16 cellular contexts compared by ENCODE assay signal in genomic region chr9:99472240-99472915, GRCh38.
"Had no signal": no experiment of that assay in that cellular context is flagged by ENCODE, and none has a peak within 500 bp of the region (broad histone marks: within the 10 kb centered on the region; RNA-seq: fewer than 3 reads in every experiment).

No MANE protein-coding gene starts in this region.

- H3K27ac Mint-ChIP-seq: activated CD4-positive, alpha-beta T cell treated with anti-CD3 and anti-CD28 coated beads, Interleukin-2, amount 10 ng/mL, durations not matched to agents 7 days and 5 days; activated naive CD4-positive, alpha-beta T cell treated with anti-CD3 and anti-CD28 coated beads, Interleukin-2, amount 10 ng/mL, durations not matched to agents 7 days and 5 days; activated T-helper 17 cell treated with anti-CD3 and anti-CD28 coated beads, Interleukin-2, amount 50 U/mL, for 72 hours; effector memory CD8-positive, alpha-beta T cell; nephron progenitor cell; T-cell had no signal

- H3K27ac ChIP-seq: hepatocyte, psoas muscle, WERI-Rb-1 had no signal

- DNase-seq: activated CD4-positive, alpha-beta T cell treated with anti-CD3 and anti-CD28 coated beads, Interleukin-2, amount 10 ng/mL, durations not matched to agents 7 days and 5 days; activated naive CD4-positive, alpha-beta T cell treated with anti-CD3 and anti-CD28 coated beads, Interleukin-2, amount 10 ng/mL, durations not matched to agents 7 days and 5 days; amniotic stem cell; cortex of kidney; effector memory CD8-positive, alpha-beta T cell; left ventricle myocardium superior; nephron progenitor cell; psoas muscle; stimulated activated CD4-positive, alpha-beta T cell treated with anti-CD3 and anti-CD28 coated beads, Interleukin-2, amount 100 ng/mL, for 48 hours; T-cell; WERI-Rb-1 had no signal

- H3K36me3 Mint-ChIP-seq: activated naive CD4-positive, alpha-beta T cell treated with anti-CD3 and anti-CD28 coated beads, Interleukin-2, amount 10 ng/mL, durations not matched to agents 7 days and 5 days; brain; T-cell had no signal

- ATAC-seq: activated T-helper 17 cell treated with anti-CD3 and anti-CD28 coated beads, Interleukin-2, amount 50 U/mL, for 72 hours; effector memory CD8-positive, alpha-beta T cell; left ventricle myocardium superior; psoas muscle; sciatic nerve; T-cell had no signal

- H3K9me3 Mint-ChIP-seq: activated CD4-positive, alpha-beta T cell treated with anti-CD3 and anti-CD28 coated beads, Interleukin-2, amount 10 ng/mL, durations not matched to agents 7 days and 5 days; activated naive CD4-positive, alpha-beta T cell treated with anti-CD3 and anti-CD28 coated beads, Interleukin-2, amount 10 ng/mL, durations not matched to agents 7 days and 5 days; activated T-helper 17 cell treated with anti-CD3 and anti-CD28 coated beads, Interleukin-2, amount 50 U/mL, for 72 hours; central memory CD8-positive, alpha-beta T cell; effector memory CD8-positive, alpha-beta T cell; T-cell had no signal

- H3K27me3 ChIP-seq: hepatocyte had no signal

- H3K4me3 Mint-ChIP-seq: activated CD4-positive, alpha-beta T cell treated with anti-CD3 and anti-CD28 coated beads, Interleukin-2, amount 10 ng/mL, durations not matched to agents 7 days and 5 days; activated naive CD4-positive, alpha-beta T cell treated with anti-CD3 and anti-CD28 coated beads, Interleukin-2, amount 10 ng/mL, durations not matched to agents 7 days and 5 days; activated T-helper 17 cell treated with anti-CD3 and anti-CD28 coated beads, Interleukin-2, amount 50 U/mL, for 72 hours; brain; central memory CD8-positive, alpha-beta T cell; effector memory CD8-positive, alpha-beta T cell; nephron progenitor cell; T-cell had no signal

- H3K4me1 Mint-ChIP-seq: activated CD4-positive, alpha-beta T cell treated with anti-CD3 and anti-CD28 coated beads, Interleukin-2, amount 10 ng/mL, durations not matched to agents 7 days and 5 days; activated naive CD4-positive, alpha-beta T cell treated with anti-CD3 and anti-CD28 coated beads, Interleukin-2, amount 10 ng/mL, durations not matched to agents 7 days and 5 days; activated T-helper 17 cell treated with anti-CD3 and anti-CD28 coated beads, Interleukin-2, amount 50 U/mL, for 72 hours; central memory CD8-positive, alpha-beta T cell; nephron progenitor cell; T-cell had no signal

- H3K9me3 ChIP-seq: psoas muscle had no signal
